ENCODE assay signal across 12 cellular contexts in the genomic region with DNA sequence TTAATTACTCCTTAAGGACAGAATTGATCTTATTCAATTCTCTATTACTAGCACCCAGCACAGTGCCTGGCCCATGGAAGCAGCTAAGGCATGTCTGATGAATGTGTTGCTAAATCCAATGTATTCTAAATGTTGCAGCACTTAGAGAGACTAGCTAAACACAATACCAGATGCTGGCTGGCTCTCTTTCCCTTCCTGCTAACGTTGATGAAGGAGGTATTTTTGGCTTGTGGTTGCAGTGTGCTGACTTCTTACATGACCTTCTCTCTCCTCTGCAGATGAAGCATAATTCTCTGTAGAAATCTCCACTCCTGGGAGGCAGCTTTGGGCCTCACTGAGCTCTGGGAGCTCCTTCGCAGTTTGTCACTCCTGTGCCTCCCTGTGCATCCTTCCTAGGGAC.
DNase-seq lines count a peak whose midpoint lies in the region; ATAC-seq lines count a peak whose summit lies in the region.
"Had no signal": no experiment of that assay in that cellular context is flagged by ENCODE, and none has a peak within 500 bp of the region (broad histone marks: within the 10 kb centered on the region; RNA-seq: fewer than 3 reads in every experiment).

No MANE protein-coding gene starts in this region.

- ATAC-seq in GM21529 (IDR thresholded peaks at IDR 0.05; ENCODE audit: unreplicated experiment): peak; percentile 73
- no peak for ATAC-seq in HG03457 (IDR thresholded peaks at IDR 0.05; ENCODE audit: unreplicated experiment)
- ATAC-seq in HG02973 (IDR thresholded peaks at IDR 0.05; ENCODE audit: unreplicated experiment): no peak

- DNase-seq in EH (ENCODE audit: low read depth): peak; percentile 39
- DNase-seq in Kasumi-1 (lab: John Stamatoyannopoulos, UW): peak; percentile 74 to 79
- peak; percentile 95 for DNase-seq in fibroblast of peridontal ligament (ENCODE audit: extremely low read depth)
- DNase-seq in activated CD4-positive, alpha-beta T cell treated with anti-CD3 and anti-CD28 coated beads, Interleukin-2, amount 50 U/mL, for 1 hour: no peak
- DNase-seq in UCSD-AML1 (lab: John Stamatoyannopoulos, UW; ENCODE audit: unreplicated experiment): no peak
- DNase-seq: CD8-positive, alpha-beta memory T cell; kidney glomerular epithelial cell; SJCRH30; small intestine had no signal

Comparison
In these comparisons a context has a peak if more than half of its experiments do, and no peak if none do; other contexts are left out.
1. DNase-seq: peak in EH (single experiment), Kasumi-1 (2 of 2) and fibroblast of peridontal ligament (single experiment); none in activated CD4-positive, alpha-beta T cell treated with anti-CD3 and anti-CD28 coated beads, Interleukin-2, amount 50 U/mL, for 1 hour (single experiment) and UCSD-AML1 (single experiment).